17 cellular contexts compared by ENCODE assay signal in genomic region chr20:2123720-2124119, GRCh38.
"Had no signal": no experiment of that assay in that cellular context is flagged by ENCODE, and none has a peak within 500 bp of the region (broad histone marks: within the 10 kb centered on the region; RNA-seq: fewer than 3 reads in every experiment).

No MANE protein-coding gene starts in this region.

- H3K27me3 ChIP-seq: suprapubic skin had no signal

- H3K27ac Mint-ChIP-seq: activated CD4-positive, alpha-beta T cell treated with anti-CD3 and anti-CD28 coated beads, Interleukin-2, amount 10 ng/mL, durations not matched to agents 24 days and 14 days; activated CD8-positive, alpha-beta T cell treated with anti-CD3 and anti-CD28 coated beads for 36 hours; activated naive CD8-positive, alpha-beta T cell treated with anti-CD3 and anti-CD28 coated beads, Interleukin-2, amount 10 ng/mL, durations not matched to agents 7 days and 5 days; activated T-cell treated with anti-CD3 and anti-CD28 coated beads, Interleukin-2, amount 50 U/mL, for 24 hours; activated T-helper 2 cell treated with anti-CD3 and anti-CD28 coated beads, Interferon-gamma antibody, Interleukin-2, Interleukin-4, amounts not matched to agents 10 μg/mL and 5 μg/mL and 100 μg/mL, durations not matched to agents 14 hours and 24 hours and 36 hours; stimulated activated naive CD8-positive, alpha-beta T cell treated with anti-CD3 and anti-CD28 coated beads, Interleukin-15, Interleukin-2, amounts not matched to agents 100 ng/mL and 50 ng/mL, for 24 hours had no signal

- H3K9me3 Mint-ChIP-seq: activated naive CD8-positive, alpha-beta T cell treated with anti-CD3 and anti-CD28 coated beads, Interleukin-2, amount 10 ng/mL, durations not matched to agents 7 days and 5 days; activated T-helper 2 cell treated with anti-CD3 and anti-CD28 coated beads, Interferon-gamma antibody, Interleukin-2, Interleukin-4, amounts not matched to agents 10 μg/mL and 5 μg/mL and 100 μg/mL, durations not matched to agents 14 hours and 24 hours and 36 hours; brain; naive thymus-derived CD8-positive, alpha-beta T cell; stimulated activated naive CD8-positive, alpha-beta T cell treated with anti-CD3 and anti-CD28 coated beads, Interleukin-15, Interleukin-2, amounts not matched to agents 100 ng/mL and 50 ng/mL, for 24 hours had no signal

- DNase-seq: activated CD4-positive, alpha-beta T cell treated with anti-CD3 and anti-CD28 coated beads, Interleukin-2, amount 10 ng/mL, durations not matched to agents 24 days and 14 days; activated CD8-positive, alpha-beta T cell treated with anti-CD3 and anti-CD28 coated beads for 36 hours; activated naive CD4-positive, alpha-beta T cell treated with Interleukin-2 at 50 U/mL for 16 hours; activated naive CD8-positive, alpha-beta T cell treated with anti-CD3 and anti-CD28 coated beads, Interleukin-2, amount 10 ng/mL, durations not matched to agents 7 days and 5 days; activated T-cell treated with anti-CD3 and anti-CD28 coated beads, Interleukin-2, amount 50 U/mL, for 24 hours; central memory CD4-positive, alpha-beta T cell; erythroblast; naive thymus-derived CD8-positive, alpha-beta T cell; T-helper 1 cell; T1000; trophoblast cell had no signal

- H3K36me3 ChIP-seq: suprapubic skin had no signal

- H3K4me3 Mint-ChIP-seq: activated CD4-positive, alpha-beta T cell treated with anti-CD3 and anti-CD28 coated beads, Interleukin-2, amount 10 ng/mL, durations not matched to agents 24 days and 14 days; activated CD8-positive, alpha-beta T cell treated with anti-CD3 and anti-CD28 coated beads for 36 hours; activated naive CD8-positive, alpha-beta T cell treated with anti-CD3 and anti-CD28 coated beads, Interleukin-2, amount 10 ng/mL, durations not matched to agents 7 days and 5 days; activated T-cell treated with anti-CD3 and anti-CD28 coated beads, Interleukin-2, amount 50 U/mL, for 24 hours; brain; stimulated activated naive CD8-positive, alpha-beta T cell treated with anti-CD3 and anti-CD28 coated beads, Interleukin-15, Interleukin-2, amounts not matched to agents 100 ng/mL and 50 ng/mL, for 24 hours had no signal

- H3K27me3 Mint-ChIP-seq: activated CD4-positive, alpha-beta T cell treated with anti-CD3 and anti-CD28 coated beads, Interleukin-2, amount 10 ng/mL, durations not matched to agents 24 days and 14 days; activated CD8-positive, alpha-beta T cell treated with anti-CD3 and anti-CD28 coated beads for 36 hours; activated naive CD8-positive, alpha-beta T cell treated with anti-CD3 and anti-CD28 coated beads, Interleukin-2, amount 10 ng/mL, durations not matched to agents 7 days and 5 days; activated T-cell treated with anti-CD3 and anti-CD28 coated beads, Interleukin-2, amount 50 U/mL, for 24 hours; brain; naive thymus-derived CD8-positive, alpha-beta T cell; stimulated activated naive CD8-positive, alpha-beta T cell treated with anti-CD3 and anti-CD28 coated beads, Interleukin-15, Interleukin-2, amounts not matched to agents 100 ng/mL and 50 ng/mL, for 24 hours had no signal

- H3K9me3 ChIP-seq: suprapubic skin had no signal

- FAIRE-seq: colon had no signal

- H3K4me3 ChIP-seq: skin epidermis, suprapubic skin had no signal

- H3K27ac ChIP-seq: suprapubic skin had no signal

- ATAC-seq: activated CD8-positive, alpha-beta T cell treated with anti-CD3 and anti-CD28 coated beads for 36 hours; naive thymus-derived CD8-positive, alpha-beta T cell had no signal
